Comparison of ENCODE assay signal across 1 cellular context in genomic region chr15:76333720-76334437, GRCh38.
TF ChIP-seq lines count a peak whose summit lies in the region.

No MANE protein-coding gene starts in this region.

TF ChIP-seq in GM23338, 12 proteins besides CTCF, POLR2A, EP300 and RAD21 (continued from another document):
- TF ChIP-seq REST (IDR thresholded peaks at IDR 0.05; ENCODE audit: unreplicated experiment), result no peak
- TF ChIP-seq ZNF331 (CRISPR knock-in tag; IDR thresholded peaks at IDR 0.05; ENCODE audit: low read depth), result no peak
- no peak for TF ChIP-seq ZNF114 (CRISPR knock-in tag; IDR thresholded peaks at IDR 0.05)
- TF ChIP-seq EZH2phosphoT487 (IDR thresholded peaks at IDR 0.05; ENCODE audit: unreplicated experiment), result no peak
- TF ChIP-seq STAT1 (IDR thresholded peaks at IDR 0.05; ENCODE audit: unreplicated experiment), result no peak
